Comparison of ENCODE assay signal across 17 cellular contexts in genomic region chr5:16493261-16493660, GRCh38. TPM values are rescaled to one million over a fixed set of nuclear protein-coding genes. Genes with fewer than 3 reads are reported as not detected.
DNase-seq lines count a peak whose midpoint lies in the region; ATAC-seq, FAIRE-seq and TF ChIP-seq lines count a peak whose summit lies in the region.
"Had no signal": no experiment of that assay in that cellular context is flagged by ENCODE, and none has a peak within 500 bp of the region (broad histone marks: within the 10 kb centered on the region; RNA-seq: fewer than 3 reads in every experiment).

No MANE protein-coding gene starts in this region.

- H3K4me3 ChIP-seq in PC-3 (ENCODE audit: low read length) (no peak overlapping the region), pancreas (no peak overlapping the region), aorta (ENCODE audit: low read length in 2 of 2) (no peak overlapping the region)
- H3K4me3 ChIP-seq: tibial nerve had no signal

- ATAC-seq in PC-3, result 0 out of 2 replicates have a peak, but pooled peaks have one; percentile 22
- ATAC-seq in esophagus mucosa, result peak; percentile 72
- peak in 2 of 4 donors; percentile 17 to 21 for ATAC-seq in pancreas
- no peak for ATAC-seq in HG03097 (IDR thresholded peaks at IDR 0.05; ENCODE audit: low FRiP score, unreplicated experiment)
- ATAC-seq in aorta (ENCODE audit: low FRiP score), result no peak
- ATAC-seq: natural killer cell had no signal

- no peaks in the 10 kb centered on the region for H3K79me2 ChIP-seq in PC-3 (ENCODE audit: low read length)

- TF ChIP-seq CTCF in Calu3 (IDR thresholded peaks at IDR 0.05; ENCODE audit: unreplicated experiment), result no peak
- no peak for TF ChIP-seq CTCF in PC-3 (conservative IDR thresholded peaks at IDR 0.05; ENCODE audit: low read depth, low read length)
- TF ChIP-seq CTCF in pancreas (IDR thresholded peaks at IDR 0.05), result no peak

- no peaks in the 10 kb centered on the region for H3K4me1 ChIP-seq in PC-3 (ENCODE audit: insufficient read depth, low read length)
- H3K4me1 ChIP-seq in pancreas, result peaks cover 18 to 35% (median 21%) of the 10 kb centered on the region in 3 donors
- no peaks in the 10 kb centered on the region for H3K4me1 ChIP-seq in aorta (ENCODE audit: control insufficient read depth in 1 of 2, insufficient read depth in 2 of 2, low read length in 2 of 2)

- POLR2A ChIA-PET in PC-3 (lab: Charles Lee; ENCODE audit: unreplicated experiment), result no interaction called here

- DNase-seq in Calu3, result no peak
- DNase-seq in PC-3, result peak; percentile 41
- no peak for DNase-seq in pancreas
- no peak for DNase-seq in 8988T
- DNase-seq in aorta, result no peak
- DNase-seq in SW 1271 (lab: John Stamatoyannopoulos, UW), result no peak
- DNase-seq: activated CD4-positive, alpha-beta T cell treated with anti-CD3 and anti-CD28 coated beads for 4 hours; natural killer cell; NCI-H2029 treated with DMSO at 0.1 percent for 48 hours; retina; RPMI8226; stimulated activated CD4-positive, alpha-beta T cell treated with anti-CD3 and anti-CD28 coated beads, Interleukin-4, amount 100 ng/mL, for 4 hours; T-helper 9 cell had no signal

- H3K4me3 Mint-ChIP-seq in Calu3 (ENCODE audit: low read depth, unreplicated experiment), result no peak overlapping the region
- H3K4me3 Mint-ChIP-seq: natural killer cell had no signal

- H3K9me3 ChIP-seq in PC-3 (ENCODE audit: low read length) (peaks cover 9% of the 10 kb centered on the region; the same call in 1 of the 2 replicates), pancreas (no peaks in the 10 kb centered on the region), aorta (ENCODE audit: control insufficient read depth, low read length) (peaks cover 3% of the 10 kb centered on the region)

- H3K27ac ChIP-seq in PC-3 (ENCODE audit: low read length) (no peak overlapping the region), pancreas (peak overlapping the region; percentile 53 to 84 (median 70)), aorta (ENCODE audit: low read depth in 1 of 2, low read length in 2 of 2) (no peak overlapping the region)
- H3K27ac ChIP-seq: tibial nerve had no signal

- no peaks in the 10 kb centered on the region for H3K27me3 ChIP-seq in PC-3 (ENCODE audit: low read length)
- no peaks in the 10 kb centered on the region for H3K27me3 ChIP-seq in pancreas
- no peaks in the 10 kb centered on the region for H3K27me3 ChIP-seq in aorta (ENCODE audit: control insufficient read depth in 1 of 2, insufficient read depth in 2 of 2, low read length in 1 of 2)
- H3K27me3 ChIP-seq: tibial nerve had no signal

- no peaks in the 10 kb centered on the region for H3K36me3 Mint-ChIP-seq in Calu3 (ENCODE audit: insufficient read depth, unreplicated experiment)
- H3K36me3 Mint-ChIP-seq: natural killer cell had no signal

- WGBS in pancreas, 2 donors, result 31 to 35% methylated on average over 1 of the region's 1 CpG
- 67 to 75% methylated on average over 1 of the region's 1 CpG for WGBS in aorta, 2 donors

- H3K4me2 ChIP-seq in PC-3 (ENCODE audit: low read length), result no peak overlapping the region

- no peak for FAIRE-seq in pancreas (lab: Jason Lieb, UNC)
- FAIRE-seq: endothelial cell of umbilical vein had no signal

- H4K20me1 ChIP-seq in PC-3 (ENCODE audit: low read length), result no peaks in the 10 kb centered on the region

- H3K9me2 ChIP-seq in PC-3 (replicated peaks; ENCODE audit: low read length), result no peaks in the 10 kb centered on the region; the same call in 1 of the 2 replicates

- no peaks in the 10 kb centered on the region for H3K9me3 Mint-ChIP-seq in Calu3 (ENCODE audit: low read depth, unreplicated experiment)
- H3K9me3 Mint-ChIP-seq: natural killer cell had no signal

- CTCF ChIA-PET in Calu3 (lab: Charles Lee), result no interaction called here
- CTCF ChIA-PET in PC-3 (lab: Charles Lee), result no interaction called here

- no peaks in the 10 kb centered on the region for H3K27me3 Mint-ChIP-seq in Calu3 (ENCODE audit: unreplicated experiment)

- BruUV-seq in Calu3 (replicated peaks; lab: Mats Ljungman, UMichigan) (no TSS peak), PC-3 (replicated peaks; lab: Mats Ljungman, UMichigan) (no TSS peak)

- no peak overlapping the region for H2AFZ ChIP-seq in PC-3 (ENCODE audit: low read length)

- H3K4me1 Mint-ChIP-seq in Calu3 (ENCODE audit: low read depth, unreplicated experiment), result peaks cover 27% of the 10 kb centered on the region
- H3K4me1 Mint-ChIP-seq: natural killer cell had no signal

- H3K9ac ChIP-seq in PC-3 (ENCODE audit: low read length), result no peak overlapping the region

- H3K36me3 ChIP-seq in PC-3 (ENCODE audit: low read depth, low read length) (no peaks in the 10 kb centered on the region; the same call in 1 of the 2 replicates), pancreas (no peaks in the 10 kb centered on the region), aorta (ENCODE audit: control insufficient read depth in 1 of 2, insufficient read depth in 2 of 2, low read length in 1 of 2) (no peaks in the 10 kb centered on the region)
- H3K36me3 ChIP-seq: tibial nerve had no signal

- intact Hi-C loops in Calu3 (cut with micrococcal nuclease; ENCODE audit: unreplicated experiment), result no loop called here
- intact Hi-C loops in PC-3 (cut with micrococcal nuclease), result no loop called here
- intact Hi-C loops in pancreas (cut with DNase I), result loop anchor here in 2 of 3 donors (5.0 to 10.0 kb wide), 2 partner anchors 52 to 54 kb away; no protein-coding TSS in a partner anchor
- intact Hi-C loops in aorta (cut with DNase I), result loop anchor here in 1 of 2 donors (10.0 kb wide), 1 partner anchor 302 kb away; no protein-coding TSS in a partner anchor

- peak overlapping the region; percentile 43 for H3K27ac Mint-ChIP-seq in Calu3 (ENCODE audit: unreplicated experiment)
- H3K27ac Mint-ChIP-seq: natural killer cell had no signal

- H3F3A ChIP-seq in PC-3 (ENCODE audit: low read length, unreplicated experiment), result no peaks in the 10 kb centered on the region

RNA-seq across cellular contexts. Expression of gene ZNF622, which starts 27.7 kb away (rescaled TPM):
- total RNA-seq in Calu3 (2022), result 28.6 and 31.5 TPM in 2 replicates
- total RNA-seq in PC-3 (2014; rRNA removed), result 76.9 and 98.3 TPM in 2 replicates
- 15.5 TPM for total RNA-seq in esophagus mucosa
- 10 to 100 TPM; 23.6 to 52.1 (median 33.1) TPM for total RNA-seq in pancreas
- 10 to 100 TPM; 19.3 to 21.3 TPM for polyA plus RNA-seq in pancreas
- 10 to 100 TPM; 19.7 to 22.7 TPM for total RNA-seq in aorta
- 10 to 100 TPM; 23.8 to 35.3 TPM for polyA plus RNA-seq in aorta

Comparison
In these comparisons a context has a peak if more than half of its experiments do, and no peak if none do; other contexts are left out.
1. ATAC-seq: peak in PC-3 (single experiment) and esophagus mucosa (single experiment); none in HG03097 (single experiment) and aorta (single experiment).
2. H3K27ac ChIP-seq: peak in pancreas (4 of 4); none in PC-3 (single experiment) and aorta (0 of 2).
3. intact Hi-C loops: an anchor here in pancreas (5.0 to 10.0 kb wide); none called in Calu3 and PC-3.